ENCODE assay signal across 16 cellular contexts in the genomic region with DNA sequence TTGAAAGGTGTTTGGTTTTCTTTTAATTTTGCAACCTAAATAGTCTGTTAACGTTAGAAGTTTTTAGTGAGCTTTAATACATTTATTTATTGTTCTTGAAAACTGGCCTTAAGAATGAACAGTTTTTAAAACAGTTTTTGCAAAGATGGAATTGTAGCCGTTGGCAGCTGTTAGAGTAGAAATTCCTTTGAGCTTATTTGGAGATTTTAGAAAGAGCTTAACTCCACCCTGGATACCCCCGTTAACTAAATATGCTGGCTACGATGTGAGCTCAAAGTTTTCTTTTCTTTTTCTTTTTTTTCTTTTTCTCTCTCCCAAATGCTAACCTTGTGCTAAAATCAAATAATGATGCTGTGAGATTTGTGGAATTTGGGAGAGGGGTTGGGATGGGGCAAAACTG.
"Had no signal": no experiment of that assay in that cellular context is flagged by ENCODE, and none has a peak within 500 bp of the region (broad histone marks: within the 10 kb centered on the region; RNA-seq: fewer than 3 reads in every experiment).

No MANE protein-coding gene starts in this region.

- H3K27ac Mint-ChIP-seq: activated CD8-positive, alpha-beta memory T cell treated with anti-CD3 and anti-CD28 coated beads, Interleukin-2, amount 10 ng/mL, durations not matched to agents 7 days and 5 days; activated naive CD4-positive, alpha-beta T cell treated with anti-CD3 and anti-CD28 coated beads, Interleukin-2, amount 10 ng/mL, durations not matched to agents 7 days and 5 days; naive thymus-derived CD4-positive, alpha-beta T cell; stimulated activated naive CD8-positive, alpha-beta T cell treated with anti-CD3 and anti-CD28 coated beads, Interleukin-15, Interleukin-2, amounts not matched to agents 100 ng/mL and 50 ng/mL, for 24 hours had no signal

- DNase-seq: activated CD4-positive, alpha-beta T cell treated with anti-CD3 and anti-CD28 coated beads, Interleukin-2, amount 50 U/mL, for 4 hours; activated CD4-positive, CD25-positive, alpha-beta regulatory T cell treated with anti-CD3 and anti-CD28 coated beads, Interleukin-2, amount 50 U/mL, for 72 hours; activated CD8-positive, alpha-beta memory T cell treated with anti-CD3 and anti-CD28 coated beads, Interleukin-2, amount 10 ng/mL, durations not matched to agents 7 days and 5 days; activated naive CD4-positive, alpha-beta T cell treated with anti-CD3 and anti-CD28 coated beads, Interleukin-2, amount 10 ng/mL, durations not matched to agents 7 days and 5 days; activated T-cell treated with anti-CD3 and anti-CD28 coated beads, Interleukin-2, amount 50 U/mL, for 1 hour; colonic mucosa; effector CD4-positive, alpha-beta T cell; islet precursor cell; naive thymus-derived CD4-positive, alpha-beta T cell; small intestine; T-helper 1 cell; T1000; testis had no signal

- H3K36me3 ChIP-seq: colonic mucosa, right atrium auricular region had no signal

- H3K4me1 Mint-ChIP-seq: activated CD8-positive, alpha-beta memory T cell treated with anti-CD3 and anti-CD28 coated beads, Interleukin-2, amount 10 ng/mL, durations not matched to agents 7 days and 5 days had no signal

- H3K4me3 ChIP-seq: colonic mucosa, right atrium auricular region, testis had no signal

- H3K27ac ChIP-seq: colonic mucosa, right atrium auricular region, testis had no signal

- H3K27me3 ChIP-seq: colonic mucosa, right atrium auricular region, testis had no signal

- ATAC-seq: activated CD8-positive, alpha-beta memory T cell treated with anti-CD3 and anti-CD28 coated beads, Interleukin-2, amount 10 ng/mL, durations not matched to agents 7 days and 5 days; naive thymus-derived CD4-positive, alpha-beta T cell; SK-N-SH treated with all-trans-retinoic acid at 6 μM for 48 hours had no signal

- H3K4me1 ChIP-seq: colonic mucosa, testis had no signal

- H3K27me3 Mint-ChIP-seq: activated CD8-positive, alpha-beta memory T cell treated with anti-CD3 and anti-CD28 coated beads, Interleukin-2, amount 10 ng/mL, durations not matched to agents 7 days and 5 days; activated naive CD4-positive, alpha-beta T cell treated with anti-CD3 and anti-CD28 coated beads, Interleukin-2, amount 10 ng/mL, durations not matched to agents 7 days and 5 days; naive thymus-derived CD4-positive, alpha-beta T cell; stimulated activated naive CD8-positive, alpha-beta T cell treated with anti-CD3 and anti-CD28 coated beads, Interleukin-15, Interleukin-2, amounts not matched to agents 100 ng/mL and 50 ng/mL, for 24 hours had no signal

- H3K9me3 ChIP-seq: colonic mucosa, right atrium auricular region, testis had no signal

- H3K4me3 Mint-ChIP-seq: activated CD8-positive, alpha-beta memory T cell treated with anti-CD3 and anti-CD28 coated beads, Interleukin-2, amount 10 ng/mL, durations not matched to agents 7 days and 5 days; activated naive CD4-positive, alpha-beta T cell treated with anti-CD3 and anti-CD28 coated beads, Interleukin-2, amount 10 ng/mL, durations not matched to agents 7 days and 5 days; naive thymus-derived CD4-positive, alpha-beta T cell; stimulated activated naive CD8-positive, alpha-beta T cell treated with anti-CD3 and anti-CD28 coated beads, Interleukin-15, Interleukin-2, amounts not matched to agents 100 ng/mL and 50 ng/mL, for 24 hours had no signal
